10 cellular contexts compared by ENCODE assay signal in the genomic region with DNA sequence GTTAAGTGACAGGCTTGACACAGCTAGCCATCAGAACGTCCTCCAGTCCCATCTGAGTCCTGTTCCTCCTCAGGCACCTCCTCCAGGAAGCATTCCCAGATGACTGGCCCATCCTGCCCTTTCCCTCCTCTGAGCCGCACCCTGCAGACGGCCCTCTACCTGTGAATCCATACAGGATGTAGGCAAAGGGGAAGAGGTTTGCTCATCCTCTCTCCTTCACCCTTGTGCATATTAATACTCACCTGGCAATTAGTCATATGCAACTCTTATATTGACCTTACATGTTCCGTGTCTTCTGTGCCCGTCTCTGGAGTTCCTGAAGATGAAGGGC.
DNase-seq lines count a peak whose midpoint lies in the region; ATAC-seq and TF ChIP-seq lines count a peak whose summit lies in the region.
"Had no signal": no experiment of that assay in that cellular context is flagged by ENCODE, and none has a peak within 500 bp of the region (broad histone marks: within the 10 kb centered on the region; RNA-seq: fewer than 3 reads in every experiment).

No MANE protein-coding gene starts in this region.

- no peaks in the 10 kb centered on the region for H3K9me3 Mint-ChIP-seq in activated CD4-positive, alpha-beta T cell treated with anti-CD3 and anti-CD28 coated beads, Interleukin-2, amount 10 ng/mL, durations not matched to agents 7 days and 5 days
- no peaks in the 10 kb centered on the region for H3K9me3 Mint-ChIP-seq in activated B cell treated with CpG ODN at 0.5 μM for 24 hours

- H3K9me3 ChIP-seq in subcutaneous abdominal adipose tissue (ENCODE audit: control insufficient read depth in 5 of 5, low read length in 5 of 5): peaks cover 0 to 2% (median 0%) of the 10 kb centered on the region in 5 donors
- H3K9me3 ChIP-seq in left lung: no peaks in the 10 kb centered on the region

- POLR2A ChIA-PET in activated CD4-positive, alpha-beta T cell treated with anti-CD3 and anti-CD28 coated beads, Interleukin-2, amount 10 ng/mL, durations not matched to agents 7 days and 5 days (lab: Charles Lee): no interaction called here
- POLR2A ChIA-PET in activated B cell treated with CpG ODN at 0.5 μM for 24 hours (lab: Charles Lee): interaction anchor here (0.6 to 28.6 kb wide), 4 partner anchors 13 to 158 kb away, joined by 3 to 1703 read pairs (median 10); partner anchors contain the start of gene SMAD3

- H3K27ac Mint-ChIP-seq in activated CD4-positive, alpha-beta T cell treated with anti-CD3 and anti-CD28 coated beads, Interleukin-2, amount 10 ng/mL, durations not matched to agents 7 days and 5 days: peak overlapping the region; percentile 60
- H3K27ac Mint-ChIP-seq in activated B cell treated with CpG ODN at 0.5 μM for 24 hours: peak overlapping the region; percentile 67

- no peak for DNase-seq in activated CD4-positive, alpha-beta T cell treated with anti-CD3 and anti-CD28 coated beads, Interleukin-2, amount 10 ng/mL, durations not matched to agents 7 days and 5 days
- no peak for DNase-seq in activated CD4-positive, alpha-beta T cell treated with anti-CD3 and anti-CD28 coated beads for 4 hours
- DNase-seq in activated B cell treated with CpG ODN at 0.5 μM for 24 hours (no peak), kidney tubule cell (ENCODE audit: low spot score) (peak; percentile 94), left lung (no peak), HCEC 1CT (no peak), SK-N-DZ (ENCODE audit: low spot score) (no peak)
- DNase-seq: retina had no signal

- H3K27ac ChIP-seq in subcutaneous abdominal adipose tissue (ENCODE audit: low read depth, low read length) (peak overlapping the region; percentile 98), left lung (peak overlapping the region in 1 of 2 donors; percentile 18)
- H3K27ac ChIP-seq: C4-2B had no signal

- CTCF ChIA-PET in activated CD4-positive, alpha-beta T cell treated with anti-CD3 and anti-CD28 coated beads, Interleukin-2, amount 10 ng/mL, durations not matched to agents 7 days and 5 days (lab: Charles Lee): no interaction called here
- CTCF ChIA-PET in activated B cell treated with CpG ODN at 0.5 μM for 24 hours (lab: Charles Lee): no interaction called here

- ATAC-seq in activated B cell treated with CpG ODN at 0.5 μM for 24 hours (ENCODE audit: low read depth) (no peak), left lung (no peak)

- peaks cover 57% of the 10 kb centered on the region for H3K36me3 Mint-ChIP-seq in activated CD4-positive, alpha-beta T cell treated with anti-CD3 and anti-CD28 coated beads, Interleukin-2, amount 10 ng/mL, durations not matched to agents 7 days and 5 days (ENCODE audit: low read depth)
- peaks cover 57% of the 10 kb centered on the region for H3K36me3 Mint-ChIP-seq in activated B cell treated with CpG ODN at 0.5 μM for 24 hours (ENCODE audit: low read depth)

- H3K27me3 ChIP-seq in subcutaneous abdominal adipose tissue (ENCODE audit: control insufficient read depth in 5 of 5, insufficient read depth in 4 of 5, low read length in 5 of 5) (peaks cover 0 to 3% (median 0%) of the 10 kb centered on the region in 5 donors), left lung (no peaks in the 10 kb centered on the region)

- H3K27me3 Mint-ChIP-seq in activated CD4-positive, alpha-beta T cell treated with anti-CD3 and anti-CD28 coated beads, Interleukin-2, amount 10 ng/mL, durations not matched to agents 7 days and 5 days: no peaks in the 10 kb centered on the region
- H3K27me3 Mint-ChIP-seq in activated B cell treated with CpG ODN at 0.5 μM for 24 hours: no peaks in the 10 kb centered on the region

- H3K9ac ChIP-seq in subcutaneous abdominal adipose tissue (ENCODE audit: low read length in 5 of 5): no peak overlapping the region

- peaks cover 23 to 78% (median 64%) of the 10 kb centered on the region in 5 donors for H3K4me1 ChIP-seq in subcutaneous abdominal adipose tissue (ENCODE audit: control insufficient read depth in 5 of 5, insufficient read depth in 5 of 5, low read length in 5 of 5)
- peaks cover 18 to 78% of the 10 kb centered on the region in 2 donors for H3K4me1 ChIP-seq in left lung

- TF ChIP-seq CTCF in activated B cell treated with CpG ODN at 0.5 μM for 24 hours (IDR thresholded peaks at IDR 0.05) (no peak), left lung (IDR thresholded peaks at IDR 0.05) (no peak)

- H3K36me3 ChIP-seq in subcutaneous abdominal adipose tissue (ENCODE audit: control insufficient read depth in 5 of 5, insufficient read depth in 5 of 5, low read length in 5 of 5) (peaks cover 0 to 9% (median 0%) of the 10 kb centered on the region in 5 donors), left lung (no peaks in the 10 kb centered on the region)

- H3K4me3 ChIP-seq in subcutaneous abdominal adipose tissue (ENCODE audit: low read depth in 1 of 5, low read length in 5 of 5) (no peak overlapping the region), left lung (no peak overlapping the region)

- H3K4me1 Mint-ChIP-seq in activated CD4-positive, alpha-beta T cell treated with anti-CD3 and anti-CD28 coated beads, Interleukin-2, amount 10 ng/mL, durations not matched to agents 7 days and 5 days: peaks cover 87% of the 10 kb centered on the region
- H3K4me1 Mint-ChIP-seq in activated B cell treated with CpG ODN at 0.5 μM for 24 hours: peaks cover 89% of the 10 kb centered on the region

- no peak overlapping the region for H3K4me3 Mint-ChIP-seq in activated CD4-positive, alpha-beta T cell treated with anti-CD3 and anti-CD28 coated beads, Interleukin-2, amount 10 ng/mL, durations not matched to agents 7 days and 5 days
- no peak overlapping the region for H3K4me3 Mint-ChIP-seq in activated B cell treated with CpG ODN at 0.5 μM for 24 hours

- intact Hi-C loops in activated B cell treated with CpG ODN at 0.5 μM for 24 hours (cut with micrococcal nuclease): no loop called here
- intact Hi-C loops in left lung (cut with DNase I): no loop called here
